In the genomic region with DNA sequence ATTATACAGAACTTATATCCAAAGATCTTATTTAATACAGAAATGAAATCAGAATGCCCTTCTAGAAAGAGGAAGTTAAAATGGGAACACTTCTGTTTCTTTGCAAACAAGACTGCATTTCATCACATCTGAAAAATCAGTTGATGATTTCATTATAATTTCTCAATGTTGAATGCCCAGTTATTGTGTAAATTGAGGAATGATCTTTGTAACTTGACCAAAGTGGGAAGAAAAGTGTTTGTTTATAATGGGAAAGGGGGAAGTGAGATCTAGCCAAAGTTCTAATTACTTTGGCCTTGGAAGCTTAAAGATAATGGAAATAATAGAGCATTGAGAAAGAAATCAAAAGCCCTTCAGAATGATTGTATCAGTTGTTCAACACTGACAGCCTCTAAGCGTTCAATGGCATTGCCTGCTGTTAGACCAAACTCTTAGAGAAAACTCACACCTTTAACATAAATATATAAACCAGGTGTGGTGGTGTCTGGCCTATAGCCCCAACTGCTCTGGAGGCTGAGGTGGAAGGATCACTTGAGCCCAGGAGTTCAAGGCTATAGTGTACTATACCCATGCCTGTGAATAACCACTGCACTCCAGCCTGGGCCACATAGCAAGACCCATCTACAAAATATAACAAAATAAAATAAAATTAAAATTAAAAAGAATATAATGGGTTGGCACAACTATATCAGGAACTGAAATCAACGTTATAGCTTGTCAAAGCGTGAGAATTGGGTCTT, we compare ENCODE assay signal across 22 cellular contexts. TPM values are rescaled to one million over a fixed set of nuclear protein-coding genes. Genes with fewer than 3 reads are reported as not detected.
A peak's percentile ranks its signal among the peaks of the same experiment; 100 is the strongest.
DNase-seq lines count a peak whose midpoint lies in the region; TF ChIP-seq lines count a peak whose summit lies in the region.
"Had no signal": no experiment of that assay in that cellular context is flagged by ENCODE, and none has a peak within 500 bp of the region (broad histone marks: within the 10 kb centered on the region; RNA-seq: fewer than 3 reads in every experiment).

No MANE protein-coding gene starts in this region.

- BruUV-seq in OCI-LY7 (replicated peaks; lab: Mats Ljungman, UMichigan) = no TSS peak

- H3K4me1 Mint-ChIP-seq in type B pancreatic cell (ENCODE audit: unreplicated experiment) = no peaks in the 10 kb centered on the region
- H3K4me1 Mint-ChIP-seq: nephron had no signal

- no peak for TF ChIP-seq CTCF in HL-60 (IDR thresholded peaks at IDR 0.05; ENCODE audit: insufficient read depth, low read length)
- TF ChIP-seq CTCF in OCI-LY7 (conservative IDR thresholded peaks at IDR 0.05; ENCODE audit: low read length) = no peak
- TF ChIP-seq CTCF in spleen (IDR thresholded peaks at IDR 0.05 in 8 of 11, conservative IDR thresholded peaks at IDR 0.05 in 3 of 11) = no peak
- TF ChIP-seq CTCF in type B pancreatic cell (conservative IDR thresholded peaks at IDR 0.05) = no peak

- intact Hi-C loops in OCI-LY7 (cut with micrococcal nuclease; ENCODE audit: unreplicated experiment) = no loop called here
- intact Hi-C loops in spleen (cut with DNase I; ENCODE audit: low total_unique reads) = no loop called here

- CTCF ChIA-PET in OCI-LY7 (lab: Charles Lee; ENCODE audit: unreplicated experiment) = no interaction called here

- peak overlapping the region; percentile 79 for H2AFZ ChIP-seq in OCI-LY7 (ENCODE audit: low read length)

- POLR2A ChIA-PET in OCI-LY7 (lab: Charles Lee) = interaction anchor here (0.7 to 3.8 kb wide), 8 partner anchors 8 to 73 kb away, joined by 3 to 19 read pairs (median 4); no protein-coding TSS in a partner anchor

- peak overlapping the region; percentile 40 for H3K4me2 ChIP-seq in OCI-LY7 (ENCODE audit: low read length)

- TF ChIP-seq POLR2A in spleen (IDR thresholded peaks at IDR 0.05) = no peak

- 39 to 64% (median 52%) methylated on average over 3 of the region's 3 CpGs for WGBS in spleen, 5 donors

- no peak overlapping the region for H3K4me3 Mint-ChIP-seq in type B pancreatic cell
- H3K4me3 Mint-ChIP-seq: activated naive CD8-positive, alpha-beta T cell treated with anti-CD3 and anti-CD28 coated beads, Interleukin-2, amount 50 U/mL, for 24 hours; nephron had no signal

- no peaks in the 10 kb centered on the region for H3K27me3 Mint-ChIP-seq in type B pancreatic cell

- no peak overlapping the region for H3K4me3 ChIP-seq in HL-60 (replicated peaks; ENCODE audit: insufficient read depth, low read length)
- no peak overlapping the region for H3K4me3 ChIP-seq in OCI-LY7 (ENCODE audit: low read depth, low read length, poor library complexity, severe bottlenecking)
- H3K4me3 ChIP-seq in spleen = peak overlapping the region in 1 of 8 donors; percentile 3
- H3K4me3 ChIP-seq: cardiac muscle cell, esophagus muscularis mucosa, vagina had no signal

- no peaks in the 10 kb centered on the region for H3K9me2 ChIP-seq in OCI-LY7 (ENCODE audit: insufficient read depth, low read length)

- H3K79me2 ChIP-seq in OCI-LY7 (ENCODE audit: insufficient read depth, low read depth, low read length) = no peaks in the 10 kb centered on the region

- DNase-seq in HL-60 (ENCODE audit: low read depth in 1 of 2, low spot score in 1 of 2) (peak; percentile 47 to 92), OCI-LY7 (ENCODE audit: low spot score) (peak; percentile 50), fibroblast of gingiva (ENCODE audit: low read depth) (peak; percentile 12), spleen (no peak), NCI-H2227 treated with DMSO at 0.1 percent for 48 hours (lab: John Stamatoyannopoulos, UW) (no peak), activated gamma-delta T cell (lab: John Stamatoyannopoulos, UW) (no peak), D341Med (ENCODE audit: low spot score) (no peak), type B pancreatic cell (ENCODE audit: extremely low spot score, unreplicated experiment) (no peak)
- DNase-seq: activated CD8-positive, alpha-beta memory T cell treated with anti-CD3 and anti-CD28 coated beads for 24 hours; activated naive CD8-positive, alpha-beta T cell treated with anti-CD3 and anti-CD28 coated beads, Interleukin-2, amount 50 U/mL, for 24 hours; glutamatergic neuron; mesenchymal stem cell; NCI-H1092; NCI-H2081 treated with DMSO at 0.1 percent for 48 hours; NCI-H526; stimulated activated naive CD8-positive, alpha-beta T cell treated with anti-CD3 and anti-CD28 coated beads, Interleukin-15, Interleukin-2, amounts not matched to agents 100 U/mL and 50 U/mL, for 24 hours; T-helper 1 cell had no signal

- no peaks in the 10 kb centered on the region for H4K20me1 ChIP-seq in OCI-LY7 (ENCODE audit: insufficient read depth, low read length)

- H3K36me3 ChIP-seq in OCI-LY7 (ENCODE audit: insufficient read depth, low read length) (no peaks in the 10 kb centered on the region), spleen (no peaks in the 10 kb centered on the region)
- H3K36me3 ChIP-seq: cardiac muscle cell, esophagus muscularis mucosa, vagina had no signal

- H3K27ac ChIP-seq in HL-60 (replicated peaks) = peak overlapping the region; percentile 85
- H3K27ac ChIP-seq in OCI-LY7 (ENCODE audit: low read depth, low read length, poor library complexity, severe bottlenecking) = peak overlapping the region; percentile 38
- H3K27ac ChIP-seq in spleen = peak overlapping the region in 7 of 8 donors; percentile 13 to 84 (median 71)
- H3K27ac ChIP-seq: cardiac muscle cell, esophagus muscularis mucosa, vagina had no signal

- no peak overlapping the region for H3K27ac Mint-ChIP-seq in type B pancreatic cell
- H3K27ac Mint-ChIP-seq: activated naive CD8-positive, alpha-beta T cell treated with anti-CD3 and anti-CD28 coated beads, Interleukin-2, amount 50 U/mL, for 24 hours; nephron had no signal

- H3K27me3 ChIP-seq in HL-60 (ENCODE audit: insufficient read depth, poor library complexity, severe bottlenecking) = no peaks in the 10 kb centered on the region
- H3K27me3 ChIP-seq in spleen (replicated peaks in 1 of 7) = no peaks in the 10 kb centered on the region
- H3K27me3 ChIP-seq: cardiac muscle cell, vagina had no signal

- H3K4me1 ChIP-seq in OCI-LY7 (ENCODE audit: insufficient read depth, low read length, poor library complexity, severe bottlenecking) (peaks cover 16% of the 10 kb centered on the region), spleen (peaks cover 0 to 78% (median 32%) of the 10 kb centered on the region in 6 donors)
- H3K4me1 ChIP-seq: esophagus muscularis mucosa, vagina had no signal

- no peaks in the 10 kb centered on the region for H3K36me3 Mint-ChIP-seq in type B pancreatic cell

- no peaks in the 10 kb centered on the region for H3K9me3 Mint-ChIP-seq in type B pancreatic cell
- H3K9me3 Mint-ChIP-seq: activated naive CD8-positive, alpha-beta T cell treated with anti-CD3 and anti-CD28 coated beads, Interleukin-2, amount 50 U/mL, for 24 hours; nephron had no signal

- no peaks in the 10 kb centered on the region for H3K9me3 ChIP-seq in OCI-LY7 (ENCODE audit: low read length)
- no peaks in the 10 kb centered on the region for H3K9me3 ChIP-seq in spleen
- H3K9me3 ChIP-seq: esophagus muscularis mucosa, vagina had no signal

RNA-seq across cellular contexts. Expression of a gene that starts 9.9 kb away (rescaled TPM):
- total RNA-seq in OCI-LY7 (2014; rRNA removed; shearing (Covaris generic)) = not detected in 2 replicates
- total RNA-seq in OCI-LY7 (2022) (0.29 TPM in 1 of 2 replicates, not detected in the other), spleen (100 to 1,000 TPM; 149 to 941 (median 318) TPM), type B pancreatic cell (ENCODE audit: low replicate concordance) (113 and 174 TPM in 2 replicates)
- 100 to 1,000 TPM in 2 of 3 donors, 10 to 100 TPM in 1; 96.3 to 166 (median 133) TPM for polyA plus RNA-seq in spleen
- total RNA-seq: G401 had no signal

RNA-seq across cellular contexts. Expression of a gene that starts 21.3 kb away (rescaled TPM):
- 119 and 122 TPM in 2 replicates for total RNA-seq in OCI-LY7 (2014; rRNA removed; shearing (Covaris generic))
- total RNA-seq in OCI-LY7 (2022) = 80.4 and 86.5 TPM in 2 replicates
- total RNA-seq in spleen = 10 to 100 TPM; 11.3 to 36.5 (median 15.4) TPM
- polyA plus RNA-seq in spleen = 10 to 100 TPM; 13.6 to 18.3 (median 17.6) TPM
- total RNA-seq in type B pancreatic cell (ENCODE audit: low replicate concordance) = 21.4 and 24.6 TPM in 2 replicates

Comparison
In these comparisons a context has a peak if more than half of its experiments do, and no peak if none do; other contexts are left out.
1. DNase-seq: peak in HL-60 (2 of 2), OCI-LY7 (single experiment) and fibroblast of gingiva (single experiment); none in spleen (single experiment), NCI-H2227 treated with DMSO at 0.1 percent for 48 hours (single experiment), activated gamma-delta T cell (single experiment), D341Med (single experiment) and type B pancreatic cell (single experiment).
2. RNA of a gene that starts 9.9 kb away (total RNA-seq): 149 to 941 TPM in spleen and 113 to 174 TPM in type B pancreatic cell; 0.29 TPM in OCI-LY7; every median in the first group is over 10 times any median in the second.
3. Peak in every context shown above with its lines, with median percentiles within 50 percentile points of each other: H3K27ac ChIP-seq.